In genomic region chr19:51590441-51590840, GRCh38 we compare ENCODE assay signal across 31 cellular contexts. TPM values are rescaled to one million over a fixed set of nuclear protein-coding genes. Genes with fewer than 3 reads are reported as not detected.
"Had no signal": no experiment of that assay in that cellular context is flagged by ENCODE, and none has a peak within 500 bp of the region (broad histone marks: within the 10 kb centered on the region; RNA-seq: fewer than 3 reads in every experiment).

No MANE protein-coding gene starts in this region.

- H3K27ac ChIP-seq: stomach, suprapubic skin, testis, thoracic aorta, thyroid gland, tibial artery, tibial nerve, transverse colon, upper lobe of left lung, upper lobe of right lung, uterus, vagina had no signal

- H3K4me3 ChIP-seq: stomach, suprapubic skin, testis, thoracic aorta, thyroid gland, tibial artery, tibial nerve, transverse colon, upper lobe of left lung, upper lobe of right lung, uterus, vagina had no signal

- H3K27me3 Mint-ChIP-seq: stimulated activated memory B cell treated with anti-CD40 and anti-IgM and Interleukin-4, amounts not matched to agents 10 μg/mL and 1 μg/mL and 100 μg/mL, for 72 hours; stimulated activated naive B cell treated with anti-CD40 and anti-IgM and Interleukin-4, amounts not matched to agents 10 μg/mL and 1 μg/mL and 100 μg/mL, for 72 hours; stimulated activated naive CD8-positive, alpha-beta T cell treated with anti-CD3 and anti-CD28 coated beads, Interleukin-15, amount 100 ng/mL, for 72 hours; stimulated activated naive CD8-positive, alpha-beta T cell treated with anti-CD3 and anti-CD28 coated beads, Interleukin-15, Interleukin-2, amounts not matched to agents 100 ng/mL and 50 ng/mL, for 24 hours; type B pancreatic cell had no signal

- H3K4me3 Mint-ChIP-seq: stimulated activated effector memory CD8-positive, alpha-beta T cell treated with anti-CD3 and anti-CD28 coated beads, Interleukin-12 subunit alpha, Interleukin-12 subunit beta, amount 100 ng/mL, for 72 hours; stimulated activated memory B cell treated with anti-CD40 and anti-IgM and Interleukin-4, amounts not matched to agents 10 μg/mL and 1 μg/mL and 100 μg/mL, for 72 hours; stimulated activated naive B cell treated with anti-CD40 and anti-IgM and Interleukin-4, amounts not matched to agents 10 μg/mL and 1 μg/mL and 100 μg/mL, for 72 hours; stimulated activated naive CD8-positive, alpha-beta T cell treated with anti-CD3 and anti-CD28 coated beads, Interleukin-15, amount 100 ng/mL, for 72 hours; stimulated activated naive CD8-positive, alpha-beta T cell treated with anti-CD3 and anti-CD28 coated beads, Interleukin-15, Interleukin-2, amounts not matched to agents 100 ng/mL and 50 ng/mL, for 24 hours had no signal

- H3K36me3 ChIP-seq: uterus had no signal

- H3K27ac Mint-ChIP-seq: stimulated activated effector memory CD8-positive, alpha-beta T cell treated with anti-CD3 and anti-CD28 coated beads, Interleukin-12 subunit alpha, Interleukin-12 subunit beta, amount 100 ng/mL, for 72 hours; stimulated activated memory B cell treated with anti-CD40 and anti-IgM and Interleukin-4, amounts not matched to agents 10 μg/mL and 1 μg/mL and 100 μg/mL, for 72 hours; stimulated activated naive CD8-positive, alpha-beta T cell treated with anti-CD3 and anti-CD28 coated beads, Interleukin-15, amount 100 ng/mL, for 72 hours; stimulated activated naive CD8-positive, alpha-beta T cell treated with anti-CD3 and anti-CD28 coated beads, Interleukin-15, Interleukin-2, amounts not matched to agents 100 ng/mL and 50 ng/mL, for 24 hours; type B pancreatic cell had no signal

- ATAC-seq: stimulated activated effector memory CD8-positive, alpha-beta T cell treated with anti-CD3 and anti-CD28 coated beads, Interleukin-12 subunit alpha, Interleukin-12 subunit beta, amount 100 ng/mL, for 72 hours; stimulated activated memory B cell treated with anti-CD40 and anti-IgM and Interleukin-4, amounts not matched to agents 10 μg/mL and 1 μg/mL and 100 μg/mL, for 72 hours; stimulated activated naive B cell treated with anti-CD40 and anti-IgM and Interleukin-4, amounts not matched to agents 10 μg/mL and 1 μg/mL and 100 μg/mL, for 72 hours; stimulated activated naive CD8-positive, alpha-beta T cell treated with anti-CD3 and anti-CD28 coated beads, Interleukin-15, amount 100 ng/mL, for 72 hours; stimulated activated naive CD8-positive, alpha-beta T cell treated with anti-CD3 and anti-CD28 coated beads, Interleukin-15, Interleukin-2, amounts not matched to agents 100 U/mL and 50 U/mL, for 24 hours; upper lobe of right lung had no signal

- DNase-seq: stimulated activated CD4-positive, alpha-beta T cell treated with anti-CD3 and anti-CD28 coated beads, Interleukin-2, amount 100 ng/mL, for 48 hours; stimulated activated CD4-positive, alpha-beta T cell treated with anti-CD3 and anti-CD28 coated beads, Interleukin-4, amount 100 ng/mL, for 1 hour; stimulated activated CD4-positive, alpha-beta T cell treated with anti-CD3 and anti-CD28 coated beads, Interleukin-4, amount 100 ng/mL, for 24 hours; stimulated activated CD4-positive, alpha-beta T cell treated with anti-CD3 and anti-CD28 coated beads, Interleukin-4, amount 100 ng/mL, for 4 hours; stimulated activated CD8-positive, alpha-beta memory T cell treated with anti-CD3 and anti-CD28 coated beads, Interleukin-4, amount 100 ng/mL, for 48 hours; stimulated activated naive B cell treated with anti-CD40 and anti-IgM and Interleukin-4, amounts not matched to agents 10 μg/mL and 1 μg/mL and 100 μg/mL, for 72 hours; stimulated activated naive CD4-positive, alpha-beta T cell; stimulated activated naive CD4-positive, alpha-beta T cell treated with Interleukin-2 at 50 U/mL for 16 hours; stimulated activated naive CD8-positive, alpha-beta T cell treated with anti-CD3 and anti-CD28 coated beads, Interleukin-15, amount 100 ng/mL, for 72 hours; stimulated activated naive CD8-positive, alpha-beta T cell treated with anti-CD3 and anti-CD28 coated beads, Interleukin-15, Interleukin-2, amounts not matched to agents 100 U/mL and 50 U/mL, for 24 hours; stomach; substantia nigra; testis; thyroid gland; tibial artery; transverse colon; trophoblast cell; upper lobe of left lung; upper lobe of right lung; uterus had no signal

- FAIRE-seq: urothelium cell line had no signal

- H3K27me3 ChIP-seq: stomach, suprapubic skin, testis, thyroid gland, tibial artery, tibial nerve, transverse colon, upper lobe of left lung, upper lobe of right lung, uterus, vagina had no signal

- H3K9me3 ChIP-seq: testis, thyroid gland, vagina had no signal

RNA-seq across cellular contexts. Expression of gene SIGLEC5, which starts 39.8 kb away (rescaled TPM):
- total RNA-seq: testis had no signal
- polyA plus RNA-seq: thymus had no signal

RNA-seq across cellular contexts. Expression of gene SIGLEC14, which starts 56.2 kb away (rescaled TPM):
- total RNA-seq: vagina had no signal

RNA-seq across cellular contexts. Expression of gene SIGLEC6, which starts 59.0 kb away (rescaled TPM):
- total RNA-seq: temporal lobe, thyroid gland had no signal
